ENCODE assay signal across 8 cellular contexts in the genomic region with DNA sequence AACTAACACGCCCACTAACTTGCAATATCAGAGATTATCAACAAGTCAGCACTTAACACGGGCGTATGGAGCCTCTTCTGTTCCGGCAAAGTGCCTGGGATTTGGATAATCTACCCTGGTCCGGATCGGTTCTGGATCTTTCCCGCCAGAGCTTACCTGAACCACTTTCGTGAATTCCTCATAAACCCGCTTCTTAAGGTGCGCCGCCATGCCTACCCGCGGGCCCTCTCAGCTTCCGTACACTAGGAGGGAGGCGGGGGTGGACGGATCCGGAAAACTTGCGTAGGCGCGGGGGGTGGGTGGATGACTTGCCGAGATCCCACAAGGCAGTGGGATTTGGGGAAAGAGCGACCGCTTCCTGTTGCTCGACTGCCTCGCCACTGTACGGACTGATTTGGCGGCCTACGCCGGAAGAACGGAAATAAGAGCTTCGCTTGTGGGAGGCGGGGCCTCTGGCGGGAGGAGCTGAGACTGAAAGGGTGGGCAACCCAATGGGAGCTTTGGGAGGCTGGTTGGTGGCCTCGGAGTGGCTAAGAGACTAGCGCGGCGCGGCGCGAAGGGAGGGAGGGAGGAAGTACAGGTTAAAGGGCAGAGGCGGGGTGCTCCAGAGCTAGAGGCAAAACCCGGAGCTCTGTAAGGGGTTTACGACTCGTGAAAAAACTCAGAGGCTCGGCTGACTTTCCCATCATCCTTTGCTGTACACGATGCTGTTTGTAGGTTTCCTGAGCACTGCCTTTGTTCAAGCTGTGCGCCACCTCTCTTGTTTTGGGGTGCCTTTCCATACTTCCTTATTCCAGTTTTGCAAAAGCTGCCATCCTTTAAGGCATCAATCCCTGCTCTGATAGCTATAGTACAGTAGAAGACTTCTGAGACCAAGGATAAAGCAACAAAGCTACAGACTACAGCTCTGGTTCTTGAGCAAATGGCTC.
DNase-seq lines count a peak whose midpoint lies in the region; ATAC-seq and TF ChIP-seq lines count a peak whose summit lies in the region.

A gene with protein sequence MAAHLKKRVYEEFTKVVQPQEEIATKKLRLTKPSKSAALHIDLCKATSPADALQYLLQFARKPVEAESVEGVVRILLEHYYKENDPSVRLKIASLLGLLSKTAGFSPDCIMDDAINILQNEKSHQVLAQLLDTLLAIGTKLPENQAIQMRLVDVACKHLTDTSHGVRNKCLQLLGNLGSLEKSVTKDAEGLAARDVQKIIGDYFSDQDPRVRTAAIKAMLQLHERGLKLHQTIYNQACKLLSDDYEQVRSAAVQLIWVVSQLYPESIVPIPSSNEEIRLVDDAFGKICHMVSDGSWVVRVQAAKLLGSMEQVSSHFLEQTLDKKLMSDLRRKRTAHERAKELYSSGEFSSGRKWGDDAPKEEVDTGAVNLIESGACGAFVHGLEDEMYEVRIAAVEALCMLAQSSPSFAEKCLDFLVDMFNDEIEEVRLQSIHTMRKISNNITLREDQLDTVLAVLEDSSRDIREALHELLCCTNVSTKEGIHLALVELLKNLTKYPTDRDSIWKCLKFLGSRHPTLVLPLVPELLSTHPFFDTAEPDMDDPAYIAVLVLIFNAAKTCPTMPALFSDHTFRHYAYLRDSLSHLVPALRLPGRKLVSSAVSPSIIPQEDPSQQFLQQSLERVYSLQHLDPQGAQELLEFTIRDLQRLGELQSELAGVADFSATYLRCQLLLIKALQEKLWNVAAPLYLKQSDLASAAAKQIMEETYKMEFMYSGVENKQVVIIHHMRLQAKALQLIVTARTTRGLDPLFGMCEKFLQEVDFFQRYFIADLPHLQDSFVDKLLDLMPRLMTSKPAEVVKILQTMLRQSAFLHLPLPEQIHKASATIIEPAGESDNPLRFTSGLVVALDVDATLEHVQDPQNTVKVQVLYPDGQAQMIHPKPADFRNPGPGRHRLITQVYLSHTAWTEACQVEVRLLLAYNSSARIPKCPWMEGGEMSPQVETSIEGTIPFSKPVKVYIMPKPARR (minus strand): TSS at position 235 of the 929 bp plus-strand sequence. CDS start 25 bp downstream, at position 210.

- H3K36me3 Mint-ChIP-seq in activated naive CD4-positive, alpha-beta T cell treated with anti-CD3 and anti-CD28 coated beads, Interleukin-2, amount 50 U/mL, for 24 hours = peaks cover 2% of the 10 kb centered on the region

- peak within 1 kb of the TSS; percentile 96 for H3K4me3 ChIP-seq in GM08714 (ENCODE audit: low read length)

- peak within 1 kb of the TSS; percentile 94 for H3K27ac Mint-ChIP-seq in activated naive CD4-positive, alpha-beta T cell treated with anti-CD3 and anti-CD28 coated beads, Interleukin-2, amount 50 U/mL, for 24 hours

- no peaks in the 10 kb centered on the region for H3K9me3 Mint-ChIP-seq in activated naive CD4-positive, alpha-beta T cell treated with anti-CD3 and anti-CD28 coated beads, Interleukin-2, amount 50 U/mL, for 24 hours

- peaks cover 27% of the 10 kb centered on the region for H3K4me1 Mint-ChIP-seq in activated naive CD4-positive, alpha-beta T cell treated with anti-CD3 and anti-CD28 coated beads, Interleukin-2, amount 50 U/mL, for 24 hours

- H3K27me3 Mint-ChIP-seq in activated naive CD4-positive, alpha-beta T cell treated with anti-CD3 and anti-CD28 coated beads, Interleukin-2, amount 50 U/mL, for 24 hours = no peaks in the 10 kb centered on the region

- DNase-seq in NCI-H1092 (lab: John Stamatoyannopoulos, UW) (peak; percentile 100), germinal center (ENCODE audit: low spot score) (peak; percentile 96), non-pigmented ciliary epithelial cell (ENCODE audit: low read depth) (peak; percentile 99), superior temporal gyrus (ENCODE audit: extremely low spot score) (peak; percentile 100)

- peak within 1 kb of the TSS; percentile 92 for H3K4me3 Mint-ChIP-seq in activated naive CD4-positive, alpha-beta T cell treated with anti-CD3 and anti-CD28 coated beads, Interleukin-2, amount 50 U/mL, for 24 hours

- ATAC-seq in HG02588 (IDR thresholded peaks at IDR 0.05; ENCODE audit: unreplicated experiment) (peak; percentile 99), SK-N-SH treated with all-trans-retinoic acid at 6 μM for 48 hours (peak; percentile 99)

TF ChIP-seq in SK-N-SH treated with all-trans-retinoic acid at 6 μM for 48 hours, 23 proteins besides CTCF, POLR2A, EP300 and RAD21:
- TF ChIP-seq, protein P1, sequence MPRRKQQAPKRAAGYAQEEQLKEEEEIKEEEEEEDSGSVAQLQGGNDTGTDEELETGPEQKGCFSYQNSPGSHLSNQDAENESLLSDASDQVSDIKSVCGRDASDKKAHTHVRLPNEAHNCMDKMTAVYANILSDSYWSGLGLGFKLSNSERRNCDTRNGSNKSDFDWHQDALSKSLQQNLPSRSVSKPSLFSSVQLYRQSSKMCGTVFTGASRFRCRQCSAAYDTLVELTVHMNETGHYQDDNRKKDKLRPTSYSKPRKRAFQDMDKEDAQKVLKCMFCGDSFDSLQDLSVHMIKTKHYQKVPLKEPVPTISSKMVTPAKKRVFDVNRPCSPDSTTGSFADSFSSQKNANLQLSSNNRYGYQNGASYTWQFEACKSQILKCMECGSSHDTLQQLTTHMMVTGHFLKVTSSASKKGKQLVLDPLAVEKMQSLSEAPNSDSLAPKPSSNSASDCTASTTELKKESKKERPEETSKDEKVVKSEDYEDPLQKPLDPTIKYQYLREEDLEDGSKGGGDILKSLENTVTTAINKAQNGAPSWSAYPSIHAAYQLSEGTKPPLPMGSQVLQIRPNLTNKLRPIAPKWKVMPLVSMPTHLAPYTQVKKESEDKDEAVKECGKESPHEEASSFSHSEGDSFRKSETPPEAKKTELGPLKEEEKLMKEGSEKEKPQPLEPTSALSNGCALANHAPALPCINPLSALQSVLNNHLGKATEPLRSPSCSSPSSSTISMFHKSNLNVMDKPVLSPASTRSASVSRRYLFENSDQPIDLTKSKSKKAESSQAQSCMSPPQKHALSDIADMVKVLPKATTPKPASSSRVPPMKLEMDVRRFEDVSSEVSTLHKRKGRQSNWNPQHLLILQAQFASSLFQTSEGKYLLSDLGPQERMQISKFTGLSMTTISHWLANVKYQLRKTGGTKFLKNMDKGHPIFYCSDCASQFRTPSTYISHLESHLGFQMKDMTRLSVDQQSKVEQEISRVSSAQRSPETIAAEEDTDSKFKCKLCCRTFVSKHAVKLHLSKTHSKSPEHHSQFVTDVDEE (CRISPR knock-in tag; IDR thresholded peaks at IDR 0.05) = peak; percentile 52; the same call in 1 of the 2 replicates
- TF ChIP-seq OSR1 (CRISPR knock-in tag; IDR thresholded peaks at IDR 0.05) (no peak), TOX (CRISPR knock-in tag; IDR thresholded peaks at IDR 0.05; ENCODE audit: borderline replicate concordance) (no peak), ZFP3 (CRISPR knock-in tag; IDR thresholded peaks at IDR 0.05) (0 out of 2 replicates have a peak, but pooled peaks have one; percentile 36), SNAI2 (CRISPR knock-in tag; IDR thresholded peaks at IDR 0.05) (no peak; the same call in 1 of the 2 replicates), ZFP30 (CRISPR knock-in tag; IDR thresholded peaks at IDR 0.05) (no peak)
- TF ChIP-seq, protein P2, sequence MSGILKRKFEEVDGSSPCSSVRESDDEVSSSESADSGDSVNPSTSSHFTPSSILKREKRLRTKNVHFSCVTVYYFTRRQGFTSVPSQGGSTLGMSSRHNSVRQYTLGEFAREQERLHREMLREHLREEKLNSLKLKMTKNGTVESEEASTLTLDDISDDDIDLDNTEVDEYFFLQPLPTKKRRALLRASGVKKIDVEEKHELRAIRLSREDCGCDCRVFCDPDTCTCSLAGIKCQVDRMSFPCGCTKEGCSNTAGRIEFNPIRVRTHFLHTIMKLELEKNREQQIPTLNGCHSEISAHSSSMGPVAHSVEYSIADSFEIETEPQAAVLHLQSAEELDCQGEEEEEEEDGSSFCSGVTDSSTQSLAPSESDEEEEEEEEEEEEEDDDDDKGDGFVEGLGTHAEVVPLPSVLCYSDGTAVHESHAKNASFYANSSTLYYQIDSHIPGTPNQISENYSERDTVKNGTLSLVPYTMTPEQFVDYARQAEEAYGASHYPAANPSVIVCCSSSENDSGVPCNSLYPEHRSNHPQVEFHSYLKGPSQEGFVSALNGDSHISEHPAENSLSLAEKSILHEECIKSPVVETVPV (CRISPR knock-in tag; IDR thresholded peaks at IDR 0.05) = no peak

Comparison
In these comparisons a context has a peak if more than half of its experiments do, and no peak if none do; other contexts are left out.
1. Peak in every context shown above with its lines: DNase-seq, ATAC-seq and H3K4me3 ChIP-seq.